ENCODE assay signal across 8 cellular contexts in the genomic region with DNA sequence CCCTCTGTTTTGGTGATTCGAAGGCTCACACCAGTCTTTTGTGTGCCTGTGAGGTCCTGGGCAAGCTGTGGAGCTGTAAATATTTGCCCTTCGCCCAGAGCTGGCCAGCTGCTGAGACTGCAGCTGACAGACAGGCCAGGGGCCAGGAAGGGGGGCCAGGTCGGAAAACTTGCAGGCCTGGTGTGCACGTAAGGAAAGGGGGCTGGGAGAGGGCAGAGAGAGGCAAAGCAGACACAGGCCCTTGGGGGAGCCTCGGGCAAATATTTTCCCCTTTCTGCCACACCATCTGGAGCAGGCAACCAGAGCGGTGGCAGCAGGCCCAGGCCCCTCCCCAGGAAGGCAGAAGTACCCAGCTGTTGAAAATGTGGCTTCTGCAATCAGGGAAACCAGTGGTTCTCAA. TPM values are rescaled to one million over a fixed set of nuclear protein-coding genes. Genes with fewer than 3 reads are reported as not detected.
DNase-seq lines count a peak whose midpoint lies in the region; ATAC-seq and TF ChIP-seq lines count a peak whose summit lies in the region.

No MANE protein-coding gene starts in this region.

- H3K4me3 Mint-ChIP-seq in osteocyte (ENCODE audit: unreplicated experiment): peak overlapping the region; percentile 87

- in situ Hi-C loops in GM13977 (cut with MboI; ENCODE audit: low pct_unique_long_range_greater_than_20kb, low sequenced_read_pairs, unreplicated experiment): no loop called here

- TF ChIP-seq CTCF in osteocyte (IDR thresholded peaks at IDR 0.05) (no peak), GM13977 (IDR thresholded peaks at IDR 0.05; ENCODE audit: extremely low read depth, insufficient read depth, missing control alignments) (no peak)

- peak; percentile 93 for DNase-seq in DMS 273 (lab: John Stamatoyannopoulos, UW; ENCODE audit: unreplicated experiment)
- DNase-seq in NCI-H748 treated with DMSO at 0.1 percent for 48 hours (lab: John Stamatoyannopoulos, UW): peak; percentile 52
- peak; percentile 60 for DNase-seq in fibroblast of peridontal ligament (ENCODE audit: extremely low read depth)
- peak; percentile 88 for DNase-seq in osteocyte (ENCODE audit: extremely low spot score, unreplicated experiment)
- DNase-seq in foreskin melanocyte: no peak
- no peak for DNase-seq in NCI-H2227 treated with DMSO at 0.1 percent for 48 hours (lab: John Stamatoyannopoulos, UW)
- DNase-seq in GM13977 (ENCODE audit: low spot score): no peak

- H3K9me3 Mint-ChIP-seq in osteocyte (ENCODE audit: unreplicated experiment): no peaks in the 10 kb centered on the region

- no peaks in the 10 kb centered on the region for H3K27me3 Mint-ChIP-seq in osteocyte (ENCODE audit: unreplicated experiment)

- peak overlapping the region; percentile 82 for H3K27ac Mint-ChIP-seq in osteocyte (ENCODE audit: unreplicated experiment)

- H3K36me3 Mint-ChIP-seq in osteocyte (ENCODE audit: unreplicated experiment): peaks cover 1% of the 10 kb centered on the region

- peaks cover 67% of the 10 kb centered on the region for H3K4me1 Mint-ChIP-seq in osteocyte (ENCODE audit: unreplicated experiment)

- ATAC-seq in HG03469 (IDR thresholded peaks at IDR 0.05; ENCODE audit: unreplicated experiment): no peak

RNA-seq across cellular contexts. Expression of a gene that starts 2.6 kb away (rescaled TPM):
- total RNA-seq in osteocyte: 34.1 and 35.1 TPM in 2 replicates

Comparison
In these comparisons a context has a peak if more than half of its experiments do, and no peak if none do; other contexts are left out.
1. DNase-seq: peak in DMS 273 (single experiment), NCI-H748 treated with DMSO at 0.1 percent for 48 hours (single experiment), fibroblast of peridontal ligament (single experiment) and osteocyte (single experiment); none in foreskin melanocyte (single experiment), NCI-H2227 treated with DMSO at 0.1 percent for 48 hours (single experiment) and GM13977 (single experiment).